In genomic region chr1:81690881-81691453, GRCh38 we compare ENCODE assay signal across 1 cellular context.
TF ChIP-seq lines count a peak whose summit lies in the region.

No MANE protein-coding gene starts in this region.

TF ChIP-seq in GM23338, 12 proteins besides CTCF, POLR2A, EP300 and RAD21 (continued from another document):
- TF ChIP-seq ZNF114 (CRISPR knock-in tag; IDR thresholded peaks at IDR 0.05), result no peak
